ENCODE assay signal across 8 cellular contexts in the genomic region with DNA sequence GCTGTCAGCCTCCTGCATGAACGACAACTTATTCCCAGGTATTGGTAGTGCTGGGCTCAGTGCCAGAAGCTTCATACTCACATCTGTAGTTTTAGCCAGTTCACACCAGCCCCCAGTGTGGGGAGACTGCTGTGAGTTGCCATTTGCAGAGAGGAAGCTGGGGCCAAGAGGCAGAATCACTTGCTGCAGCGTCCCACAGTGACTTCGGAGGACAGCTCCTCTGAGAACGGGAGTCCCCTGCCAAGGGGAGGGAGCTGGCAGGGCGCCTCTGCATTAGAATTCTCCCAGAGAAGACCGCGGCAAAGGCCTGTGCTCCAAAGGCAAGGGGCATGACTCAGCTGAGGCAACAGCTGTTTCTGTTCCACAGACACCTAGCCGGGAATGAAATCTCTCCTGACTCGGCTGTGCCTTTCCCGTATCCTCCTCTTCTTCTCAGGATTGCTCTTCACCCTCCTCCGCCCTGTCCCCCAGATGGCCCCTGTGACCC. TPM values are rescaled to one million over a fixed set of nuclear protein-coding genes. Genes with fewer than 3 reads are reported as not detected.
A peak's percentile ranks its signal among the peaks of the same experiment; 100 is the strongest.
DNase-seq lines count a peak whose midpoint lies in the region; ATAC-seq, FAIRE-seq and TF ChIP-seq lines count a peak whose summit lies in the region.

No MANE protein-coding gene starts in this region.

- no peaks in the 10 kb centered on the region for H3K9me3 Mint-ChIP-seq in activated naive CD4-positive, alpha-beta T cell treated with anti-CD3 and anti-CD28 coated beads, Interleukin-2, amount 10 ng/mL, durations not matched to agents 7 days and 5 days

- H3K27ac ChIP-seq in mammary epithelial cell (ENCODE audit: insufficient read depth, low read depth, low read length), result no peak overlapping the region
- peak overlapping the region in 1 of 2 donors; percentile 37 for H3K27ac ChIP-seq in left lung

- ATAC-seq in left lung, result peak; percentile 91
- ATAC-seq in GM21447 (IDR thresholded peaks at IDR 0.05; ENCODE audit: unreplicated experiment), result no peak

- dilution Hi-C loops in mammary epithelial cell (cut with HindIII; ENCODE audit: low sequenced_read_pairs), result no loop called here

- in situ Hi-C loops in mammary epithelial cell (cut with MboI; ENCODE audit: low sequenced_read_pairs in 2 of 2), result no loop called here

- H3K9me3 ChIP-seq in mammary epithelial cell (replicated peaks; ENCODE audit: insufficient read depth, low read length) (no peaks in the 10 kb centered on the region), left lung (no peaks in the 10 kb centered on the region)

- H3K27ac Mint-ChIP-seq in activated naive CD4-positive, alpha-beta T cell treated with anti-CD3 and anti-CD28 coated beads, Interleukin-2, amount 10 ng/mL, durations not matched to agents 7 days and 5 days, result peak overlapping the region; percentile 67

- peaks cover 82% of the 10 kb centered on the region for H3K4me1 Mint-ChIP-seq in activated naive CD4-positive, alpha-beta T cell treated with anti-CD3 and anti-CD28 coated beads, Interleukin-2, amount 10 ng/mL, durations not matched to agents 7 days and 5 days

- H3K4me1 ChIP-seq in mammary epithelial cell (ENCODE audit: insufficient read depth, low read length) (peaks cover 5% of the 10 kb centered on the region), left lung (peaks cover 7 to 11% of the 10 kb centered on the region in 2 donors)

- no peaks in the 10 kb centered on the region for H3K27me3 ChIP-seq in mammary epithelial cell (ENCODE audit: insufficient read depth, low read length)
- peaks cover 0 to 20% of the 10 kb centered on the region in 2 donors for H3K27me3 ChIP-seq in left lung

- no peaks in the 10 kb centered on the region for H3K27me3 Mint-ChIP-seq in activated naive CD4-positive, alpha-beta T cell treated with anti-CD3 and anti-CD28 coated beads, Interleukin-2, amount 10 ng/mL, durations not matched to agents 7 days and 5 days

- intact Hi-C loops in mammary epithelial cell (cut with micrococcal nuclease) (no loop called here), left lung (cut with DNase I) (no loop called here)

- no TSS peak for BruUV-seq in mammary epithelial cell (replicated peaks; lab: Mats Ljungman, UMichigan)

- DNase-seq in activated naive CD4-positive, alpha-beta T cell treated with anti-CD3 and anti-CD28 coated beads, Interleukin-2, amount 10 ng/mL, durations not matched to agents 7 days and 5 days, result no peak
- no peak for DNase-seq in activated naive CD4-positive, alpha-beta T cell treated with anti-CD3 and anti-CD28 coated beads, Interleukin-2, amount 50 U/mL, for 16 hours
- DNase-seq in NCI-H1694 (lab: John Stamatoyannopoulos, UW) (peak; percentile 53), mammary epithelial cell (peak; percentile 73), left lung (peak in 1 of 2 donors; percentile 90), NCI-H146 treated with DMSO at 0.1 percent for 48 hours (lab: John Stamatoyannopoulos, UW; ENCODE audit: unreplicated experiment) (no peak), GM19239 (ENCODE audit: insufficient read length, low spot score) (no peak)

- peak overlapping the region; percentile 54 for H2AFZ ChIP-seq in mammary epithelial cell (ENCODE audit: low read depth, low read length)

- H3K4me2 ChIP-seq in mammary epithelial cell (ENCODE audit: insufficient read depth, low read depth, low read length), result peak overlapping the region; percentile 52

- CTCF ChIA-PET in activated naive CD4-positive, alpha-beta T cell treated with anti-CD3 and anti-CD28 coated beads, Interleukin-2, amount 10 ng/mL, durations not matched to agents 7 days and 5 days (lab: Charles Lee), result interaction anchor here (1.0 to 3.3 kb wide), 4 partner anchors 10 to 68 kb away, joined by 3 to 13 read pairs (median 8); no protein-coding TSS in a partner anchor
- CTCF ChIA-PET in mammary epithelial cell (lab: Charles Lee; ENCODE audit: low non-redundant PET), result no interaction called here

- WGBS in mammary epithelial cell (ENCODE audit: low coverage, missing lambda C conversion rate), result under 1% methylated on average over 8 of the region's 11 CpGs

- H3K36me3 Mint-ChIP-seq in activated naive CD4-positive, alpha-beta T cell treated with anti-CD3 and anti-CD28 coated beads, Interleukin-2, amount 10 ng/mL, durations not matched to agents 7 days and 5 days, result peaks cover 69% of the 10 kb centered on the region

- FAIRE-seq in GM19239 (lab: Jason Lieb, UNC), result no peak

- H3K79me2 ChIP-seq in mammary epithelial cell (ENCODE audit: insufficient read depth, low read length), result no peaks in the 10 kb centered on the region

- H4K20me1 ChIP-seq in mammary epithelial cell (ENCODE audit: insufficient read depth, low read length), result no peaks in the 10 kb centered on the region

- no peak overlapping the region for H3K9ac ChIP-seq in mammary epithelial cell (ENCODE audit: insufficient read depth, low read length)

- no peak overlapping the region for H3K4me3 Mint-ChIP-seq in activated naive CD4-positive, alpha-beta T cell treated with anti-CD3 and anti-CD28 coated beads, Interleukin-2, amount 10 ng/mL, durations not matched to agents 7 days and 5 days

- H3K36me3 ChIP-seq in mammary epithelial cell (ENCODE audit: insufficient read depth, low read length), result no peaks in the 10 kb centered on the region
- H3K36me3 ChIP-seq in left lung, result no peaks in the 10 kb centered on the region

- TF ChIP-seq CTCF in mammary epithelial cell (conservative IDR thresholded peaks at IDR 0.05 in 1 of 2, IDR thresholded peaks at IDR 0.05 in 1 of 2; ENCODE audit: extremely low read depth in 1 of 2, insufficient read depth in 1 of 2, low read depth in 1 of 2, low read length in 2 of 2), result no peak
- no peak for TF ChIP-seq CTCF in left lung (IDR thresholded peaks at IDR 0.05)

- H3K4me3 ChIP-seq in mammary epithelial cell (replicated peaks in 1 of 3; ENCODE audit: insufficient read depth in 1 of 3, low read depth in 2 of 3, low read length in 3 of 3) (peak overlapping the region in 1 of 3 experiments; percentile 3), left lung (no peak overlapping the region)

RNA-seq across cellular contexts. Expression of gene MAL, which starts 17.8 kb away (rescaled TPM):
- total RNA-seq in mammary epithelial cell, result not detected
- not detected for polyA plus RNA-seq in mammary epithelial cell
- polyA minus RNA-seq in mammary epithelial cell, result not detected
- total RNA-seq in left lung, result 10 to 100 TPM in 1 of 2 donors, 1 to 10 TPM in 1; 1.8 to 13.6 TPM

Comparison
In these comparisons a context has a peak if more than half of its experiments do, and no peak if none do; other contexts are left out.
1. DNase-seq: peak in NCI-H1694 (single experiment) and mammary epithelial cell (single experiment); none in activated naive CD4-positive, alpha-beta T cell treated with anti-CD3 and anti-CD28 coated beads, Interleukin-2, amount 10 ng/mL, durations not matched to agents 7 days and 5 days (single experiment), activated naive CD4-positive, alpha-beta T cell treated with anti-CD3 and anti-CD28 coated beads, Interleukin-2, amount 50 U/mL, for 16 hours (single experiment), NCI-H146 treated with DMSO at 0.1 percent for 48 hours (single experiment) and GM19239 (single experiment).